1 cellular context compared by ENCODE assay signal in genomic region chr6:109482913-109483743, GRCh38.
A peak's percentile ranks its signal among the peaks of the same experiment; 100 is the strongest.
TF ChIP-seq lines count a peak whose summit lies in the region.

Gene ZBTB24, minus strand, starts transcription at chr6:109483219. Its CDS starts 1,193 bp downstream, at chr6:109482026.

TF ChIP-seq in SK-N-SH, 30 proteins besides CTCF, POLR2A, EP300 and RAD21 (continued from another document):
- TF ChIP-seq USF1 (IDR thresholded peaks at IDR 0.05; ENCODE audit: borderline replicate concordance, low read depth) (peak; percentile 91), SIN3A (IDR thresholded peaks at IDR 0.05; ENCODE audit: borderline replicate concordance, low read depth, low read length) (peak; percentile 36; the same call in 1 of the 2 replicates), FOXM1 (IDR thresholded peaks at IDR 0.05; ENCODE audit: low read depth) (no peak), JUND (IDR thresholded peaks at IDR 0.05) (no peak), TAF1 (IDR thresholded peaks at IDR 0.05; ENCODE audit: borderline replicate concordance, low read depth, low read length) (peak; percentile 71), YY1 (IDR thresholded peaks at IDR 0.05; ENCODE audit: low read depth) (no peak), GABPA (IDR thresholded peaks at IDR 0.05; ENCODE audit: low read depth) (no peak), ZBTB33 (IDR thresholded peaks at IDR 0.05; ENCODE audit: borderline replicate concordance, low read depth) (no peak), SMC3 (IDR thresholded peaks at IDR 0.05; ENCODE audit: low read depth, low read length) (no peak), IRF3 (IDR thresholded peaks at IDR 0.05; ENCODE audit: low read depth, low read length) (no peak), POLR2AphosphoS5 (IDR thresholded peaks at IDR 0.05; ENCODE audit: low read depth, low read length) (peak; percentile 38; the same call in 1 of the 2 replicates), RXRA (IDR thresholded peaks at IDR 0.05; ENCODE audit: borderline replicate concordance, low read depth) (no peak), MEF2A (IDR thresholded peaks at IDR 0.05; ENCODE audit: borderline replicate concordance, low read depth) (no peak), FOSL2 (IDR thresholded peaks at IDR 0.05; ENCODE audit: borderline replicate concordance, low read depth) (no peak), FOXJ3 (CRISPR knock-in tag; IDR thresholded peaks at IDR 0.05) (no peak), RFX5 (IDR thresholded peaks at IDR 0.05; ENCODE audit: low read length) (no peak), ELF1 (IDR thresholded peaks at IDR 0.05) (peak; percentile 95), NRF1 (IDR thresholded peaks at IDR 0.05; ENCODE audit: low read depth, low read length) (peak; percentile 73), TCF12 (IDR thresholded peaks at IDR 0.05) (no peak; the same call in 1 of the 2 replicates), PBX3 (IDR thresholded peaks at IDR 0.05) (no peak)
